30 cellular contexts compared by ENCODE assay signal in genomic region chr3:127342735-127343134, GRCh38. TPM values are rescaled to one million over a fixed set of nuclear protein-coding genes. Genes with fewer than 3 reads are reported as not detected.
DNase-seq lines count a peak whose midpoint lies in the region; TF ChIP-seq lines count a peak whose summit lies in the region.
"Had no signal": no experiment of that assay in that cellular context is flagged by ENCODE, and none has a peak within 500 bp of the region (broad histone marks: within the 10 kb centered on the region; RNA-seq: fewer than 3 reads in every experiment).

No MANE protein-coding gene starts in this region.

- no peaks in the 10 kb centered on the region for H4K20me1 ChIP-seq in Karpas-422 (ENCODE audit: insufficient read depth, low read depth, low read length)

- H2BK15ac ChIP-seq in mesendoderm (replicated peaks; ENCODE audit: low read depth) (no peak overlapping the region), mesenchymal stem cell (ENCODE audit: low read depth, poor library complexity, severe bottlenecking) (no peak overlapping the region)

- peaks cover 60% of the 10 kb centered on the region for H3K27me3 Mint-ChIP-seq in endodermal cell (ENCODE audit: insufficient read depth)

- H3K9me3 Mint-ChIP-seq in endodermal cell, result no peaks in the 10 kb centered on the region

- H3K36me3 Mint-ChIP-seq in endodermal cell (ENCODE audit: low read depth), result no peaks in the 10 kb centered on the region
- H3K36me3 Mint-ChIP-seq: stimulated activated effector memory CD8-positive, alpha-beta T cell treated with anti-CD3 and anti-CD28 coated beads, Interleukin-12 subunit alpha, Interleukin-12 subunit beta, amount 100 ng/mL, for 72 hours had no signal

- H3K9me2 ChIP-seq in Karpas-422 (replicated peaks; ENCODE audit: insufficient read depth, low read length), result no peaks in the 10 kb centered on the region

- DNase-seq in GM12864 (ENCODE audit: low read depth) (no peak), Karpas-422 (peak; percentile 51), endodermal cell (peak; percentile 78), mesendoderm (peak; percentile 63), cortex of kidney (lab: John Stamatoyannopoulos, UW) (no peak), NCI-H2107 (lab: John Stamatoyannopoulos, UW) (no peak), mesenchymal stem cell (no peak)
- no peak for DNase-seq in activated naive CD4-positive, alpha-beta T cell (lab: John Stamatoyannopoulos, UW)
- DNase-seq: activated CD4-positive, alpha-beta T cell treated with anti-CD3 and anti-CD28 coated beads, Interleukin-2, amount 10 ng/mL, durations not matched to agents 7 days and 5 days; activated naive CD4-positive, alpha-beta T cell treated with anti-CD3 and anti-CD28 coated beads, Interleukin-2, amount 50 U/mL, for 16 hours; anterior cingulate cortex; DMS79 treated with DMSO at 0.1 percent for 48 hours; GM23248; left cardiac atrium; naive B cell; NCI-H1092 treated with DMSO at 0.1 percent for 48 hours; NCI-H2029 treated with DMSO at 0.1 percent for 48 hours; NCI-H774; retina; substantia nigra had no signal

- no peak overlapping the region for H3K4me3 Mint-ChIP-seq in endodermal cell
- H3K4me3 Mint-ChIP-seq: activated CD4-positive, alpha-beta T cell treated with anti-CD3 and anti-CD28 coated beads, Interleukin-2, amount 10 ng/mL, durations not matched to agents 7 days and 5 days; activated T-helper 1 cell treated with anti-CD3 and anti-CD28 coated beads, Interleukin-12 subunit alpha, Interleukin-12 subunit beta, Interleukin-2, Interleukin-4 antibody, amounts not matched to agents 30 ng/mL and 10 ng/mL and 1 ng/mL, durations not matched to agents 14 hours and 24 hours and 36 hours; naive B cell; stimulated activated effector memory CD8-positive, alpha-beta T cell treated with anti-CD3 and anti-CD28 coated beads, Interleukin-12 subunit alpha, Interleukin-12 subunit beta, amount 100 ng/mL, for 72 hours had no signal

- no peaks in the 10 kb centered on the region for H3K79me2 ChIP-seq in Karpas-422 (ENCODE audit: low read length)
- no peaks in the 10 kb centered on the region for H3K79me2 ChIP-seq in mesendoderm (ENCODE audit: control insufficient read depth, insufficient read depth, low read length)

- no peak overlapping the region for H2BK120ac ChIP-seq in mesendoderm (ENCODE audit: low read depth, low read length)
- H2BK120ac ChIP-seq in mesenchymal stem cell (ENCODE audit: low read depth, low read length), result no peak overlapping the region

- H3K23ac ChIP-seq in mesendoderm (ENCODE audit: low read length), result no peak overlapping the region
- H3K23ac ChIP-seq in mesenchymal stem cell (ENCODE audit: low read length in 2 of 2), result no peak overlapping the region

- H2AK5ac ChIP-seq in mesendoderm (ENCODE audit: low read length), result no peak overlapping the region
- no peak overlapping the region for H2AK5ac ChIP-seq in mesenchymal stem cell (ENCODE audit: low read length, severe bottlenecking)

- H3K27ac ChIP-seq in Karpas-422 (ENCODE audit: low read length) (no peak overlapping the region), endodermal cell (ENCODE audit: low read depth, low read length) (no peak overlapping the region), mesendoderm (ENCODE audit: low read depth, low read length) (no peak overlapping the region), mesenchymal stem cell (ENCODE audit: low read length, poor library complexity, severe bottlenecking) (no peak overlapping the region)
- H3K27ac ChIP-seq: cardiac muscle cell, coronary artery, GM23248 had no signal

- H3K18ac ChIP-seq in mesendoderm (ENCODE audit: low read length) (no peak overlapping the region), mesenchymal stem cell (ENCODE audit: low read depth in 1 of 2, low read length in 2 of 2) (no peak overlapping the region)

- 54 to 62% methylated on average over 9 of the region's 9 CpGs for WGBS in endodermal cell (ENCODE audit: insufficient coverage in 1 of 2, insufficient read length in 1 of 2), 2 experiments
- WGBS in mesendoderm (ENCODE audit: extremely low coverage, insufficient coverage, low lambda C conversion rate), result no CpG with 5 or more reads among the region's 9 CpGs
- WGBS in mesenchymal stem cell, result 42% methylated on average over 9 of the region's 9 CpGs

- H3K4me1 Mint-ChIP-seq in endodermal cell, result no peaks in the 10 kb centered on the region
- H3K4me1 Mint-ChIP-seq: activated CD4-positive, alpha-beta T cell treated with anti-CD3 and anti-CD28 coated beads, Interleukin-2, amount 10 ng/mL, durations not matched to agents 7 days and 5 days; naive B cell; stimulated activated effector memory CD8-positive, alpha-beta T cell treated with anti-CD3 and anti-CD28 coated beads, Interleukin-12 subunit alpha, Interleukin-12 subunit beta, amount 100 ng/mL, for 72 hours had no signal

- no peaks in the 10 kb centered on the region for H3K9me3 ChIP-seq in Karpas-422 (ENCODE audit: low read length)
- H3K9me3 ChIP-seq in endodermal cell (ENCODE audit: control insufficient read depth, low read length), result no peaks in the 10 kb centered on the region
- H3K9me3 ChIP-seq in mesenchymal stem cell (ENCODE audit: control insufficient read depth, low read length), result no peaks in the 10 kb centered on the region

- H2BK12ac ChIP-seq in mesenchymal stem cell (ENCODE audit: low read length in 2 of 2), result no peak overlapping the region

- H3K4me1 ChIP-seq in Karpas-422 (ENCODE audit: low read length) (no peaks in the 10 kb centered on the region), endodermal cell (ENCODE audit: control insufficient read depth, insufficient read depth, low read length) (no peaks in the 10 kb centered on the region), mesendoderm (ENCODE audit: control insufficient read depth, low read depth, low read length) (no peaks in the 10 kb centered on the region), mesenchymal stem cell (ENCODE audit: control insufficient read depth, insufficient read depth, low read depth, low read length) (no peaks in the 10 kb centered on the region)

- TF ChIP-seq CTCF in GM12864 (IDR thresholded peaks at IDR 0.05; ENCODE audit: low read depth, low read length, missing control alignments) (peak; percentile 35), endodermal cell (conservative IDR thresholded peaks at IDR 0.05) (peak; percentile 79)

- no peak overlapping the region for H3K9ac ChIP-seq in Karpas-422 (ENCODE audit: low read length)
- H3K9ac ChIP-seq in endodermal cell (ENCODE audit: extremely low read depth, low read length, poor library complexity, severe bottlenecking), result no peak overlapping the region
- no peak overlapping the region for H3K9ac ChIP-seq in mesendoderm (ENCODE audit: low read length)
- H3K9ac ChIP-seq in mesenchymal stem cell (ENCODE audit: low read length), result no peak overlapping the region
- H3K9ac ChIP-seq: GM23248 had no signal

- H4K91ac ChIP-seq in mesenchymal stem cell (ENCODE audit: low read length), result no peak overlapping the region

- H3K79me1 ChIP-seq in mesendoderm (ENCODE audit: low read length) (no peaks in the 10 kb centered on the region), mesenchymal stem cell (replicated peaks; ENCODE audit: low read length, poor library complexity, severe bottlenecking) (no peaks in the 10 kb centered on the region)

- H4K5ac ChIP-seq in mesendoderm (ENCODE audit: low read length), result no peak overlapping the region

- no peak overlapping the region for H3K4ac ChIP-seq in mesendoderm (ENCODE audit: low read depth, low read length)
- H3K4ac ChIP-seq in mesenchymal stem cell (ENCODE audit: low read depth in 1 of 2, low read length in 2 of 2), result no peak overlapping the region

- H3K56ac ChIP-seq in mesendoderm (ENCODE audit: low read length), result no peak overlapping the region

- no peak overlapping the region for H3K14ac ChIP-seq in mesenchymal stem cell (ENCODE audit: low read length in 2 of 2)

- H3K4me2 ChIP-seq in Karpas-422 (ENCODE audit: low read depth, low read length, poor library complexity, severe bottlenecking) (no peak overlapping the region), mesendoderm (ENCODE audit: low read length) (no peak overlapping the region), mesenchymal stem cell (ENCODE audit: low read length, poor library complexity, severe bottlenecking) (no peak overlapping the region)
- H3K4me2 ChIP-seq: smooth muscle cell had no signal

- no peak overlapping the region for H4K8ac ChIP-seq in mesendoderm (ENCODE audit: low read depth, low read length)
- H4K8ac ChIP-seq in mesenchymal stem cell (ENCODE audit: low read length), result no peak overlapping the region

- no peak overlapping the region for H2BK5ac ChIP-seq in mesendoderm (ENCODE audit: low read length)
- H2BK5ac ChIP-seq in mesenchymal stem cell (ENCODE audit: low read depth, low read length, poor library complexity, severe bottlenecking), result no peak overlapping the region

- H3K4me3 ChIP-seq in GM12864 (ENCODE audit: low read depth, low read length) (no peak overlapping the region), Karpas-422 (ENCODE audit: low read length) (no peak overlapping the region), endodermal cell (ENCODE audit: low read length) (no peak overlapping the region), mesendoderm (ENCODE audit: low read length) (no peak overlapping the region), mesenchymal stem cell (ENCODE audit: insufficient read depth in 1 of 2, low read depth in 1 of 2, low read length in 2 of 2) (no peak overlapping the region)
- H3K4me3 ChIP-seq: cardiac muscle cell, coronary artery, GM23248, smooth muscle cell had no signal

- H3K27me3 ChIP-seq in Karpas-422 (ENCODE audit: low read length) (no peaks in the 10 kb centered on the region), endodermal cell (ENCODE audit: control insufficient read depth, insufficient read depth, low read length, poor library complexity, severe bottlenecking) (peaks cover under 1% of the 10 kb centered on the region), mesendoderm (ENCODE audit: insufficient read depth, low read length, poor library complexity) (no peaks in the 10 kb centered on the region), mesenchymal stem cell (ENCODE audit: control insufficient read depth in 1 of 2, insufficient read depth in 1 of 2, low read length in 2 of 2) (peaks cover 5 to 76% of the 10 kb centered on the region in 2 experiments)

- no peak overlapping the region for H2AFZ ChIP-seq in Karpas-422 (ENCODE audit: low read length)
- no peak overlapping the region for H2AFZ ChIP-seq in mesenchymal stem cell (ENCODE audit: low read depth, low read length)
- H2AFZ ChIP-seq: GM23248 had no signal

- H3K27ac Mint-ChIP-seq in endodermal cell, result no peak overlapping the region
- H3K27ac Mint-ChIP-seq: activated CD4-positive, alpha-beta T cell treated with anti-CD3 and anti-CD28 coated beads, Interleukin-2, amount 10 ng/mL, durations not matched to agents 7 days and 5 days; activated T-helper 1 cell treated with anti-CD3 and anti-CD28 coated beads, Interleukin-12 subunit alpha, Interleukin-12 subunit beta, Interleukin-2, Interleukin-4 antibody, amounts not matched to agents 30 ng/mL and 10 ng/mL and 1 ng/mL, durations not matched to agents 14 hours and 24 hours and 36 hours; stimulated activated effector memory CD8-positive, alpha-beta T cell treated with anti-CD3 and anti-CD28 coated beads, Interleukin-12 subunit alpha, Interleukin-12 subunit beta, amount 100 ng/mL, for 72 hours had no signal

- no peaks in the 10 kb centered on the region for H3K36me3 ChIP-seq in Karpas-422 (ENCODE audit: insufficient read depth, low read length)
- H3K36me3 ChIP-seq in endodermal cell (ENCODE audit: control insufficient read depth, insufficient read depth, low read length), result no peaks in the 10 kb centered on the region
- H3K36me3 ChIP-seq in mesendoderm (ENCODE audit: control insufficient read depth, insufficient read depth, low read length), result no peaks in the 10 kb centered on the region
- no peaks in the 10 kb centered on the region for H3K36me3 ChIP-seq in mesenchymal stem cell (ENCODE audit: control insufficient read depth in 1 of 2, insufficient read depth in 2 of 2, low read depth in 1 of 2, low read length in 2 of 2)
- H3K36me3 ChIP-seq: cardiac muscle cell had no signal

RNA-seq across cellular contexts. Expression of gene PRR20G, which starts 54.9 kb away (rescaled TPM):
- total RNA-seq in Karpas-422 (2014; rRNA removed; shearing (Covaris generic); ENCODE audit: low replicate concordance), result not detected in 2 replicates
- not detected for total RNA-seq in endodermal cell
- not detected for polyA plus RNA-seq in endodermal cell (2013, experiment 1 of 2)
- polyA plus RNA-seq in endodermal cell (2013, experiment 2 of 2), result not detected
- 0.21 TPM for polyA plus RNA-seq in mesendoderm (2013, experiment 1 of 2)
- 0.08 TPM for polyA plus RNA-seq in mesendoderm (2013, experiment 2 of 2)
- not detected for polyA plus RNA-seq in mesenchymal stem cell (2013, experiment 1 of 2)
- polyA plus RNA-seq in mesenchymal stem cell (2013, experiment 2 of 2), result not detected
- total RNA-seq: activated CD4-positive, alpha-beta T cell treated with anti-CD3 and anti-CD28 coated beads, Interleukin-2, amount 10 ng/mL, durations not matched to agents 7 days and 5 days; activated T-helper 1 cell treated with anti-CD3 and anti-CD28 coated beads, Interleukin-12 subunit alpha, Interleukin-12 subunit beta, Interleukin-2, Interleukin-4 antibody, amounts not matched to agents 30 ng/mL and 10 ng/mL and 1 ng/mL, durations not matched to agents 14 hours and 24 hours and 36 hours; cardiac muscle cell; GM23248; left cardiac atrium; mesenteric fat pad; osteoblast; smooth muscle cell; T-helper 2 cell treated with Interferon-gamma antibody and Interleukin-4, amounts not matched to agents 100 ng/mL and 5 ng/mL, for 36 hours; ureter had no signal
- polyA plus RNA-seq: BJ, cardiac muscle cell, GM23248, smooth muscle cell had no signal

Comparison
In these comparisons a context has a peak if more than half of its experiments do, and no peak if none do; other contexts are left out.
1. DNase-seq: peak in Karpas-422 (single experiment), endodermal cell (single experiment) and mesendoderm (single experiment); none in GM12864 (single experiment), cortex of kidney (single experiment), NCI-H2107 (single experiment), activated naive CD4-positive, alpha-beta T cell (0 of 4) and mesenchymal stem cell (single experiment).